In genomic region chr11:70501933-70502540, GRCh38 we compare ENCODE assay signal across 1 cellular context.
TF ChIP-seq lines count a peak whose summit lies in the region.

No MANE protein-coding gene starts in this region.

TF ChIP-seq in WTC11, 78 proteins besides CTCF, POLR2A, EP300 and RAD21 (continued from another document):
- TF ChIP-seq, protein P1, sequence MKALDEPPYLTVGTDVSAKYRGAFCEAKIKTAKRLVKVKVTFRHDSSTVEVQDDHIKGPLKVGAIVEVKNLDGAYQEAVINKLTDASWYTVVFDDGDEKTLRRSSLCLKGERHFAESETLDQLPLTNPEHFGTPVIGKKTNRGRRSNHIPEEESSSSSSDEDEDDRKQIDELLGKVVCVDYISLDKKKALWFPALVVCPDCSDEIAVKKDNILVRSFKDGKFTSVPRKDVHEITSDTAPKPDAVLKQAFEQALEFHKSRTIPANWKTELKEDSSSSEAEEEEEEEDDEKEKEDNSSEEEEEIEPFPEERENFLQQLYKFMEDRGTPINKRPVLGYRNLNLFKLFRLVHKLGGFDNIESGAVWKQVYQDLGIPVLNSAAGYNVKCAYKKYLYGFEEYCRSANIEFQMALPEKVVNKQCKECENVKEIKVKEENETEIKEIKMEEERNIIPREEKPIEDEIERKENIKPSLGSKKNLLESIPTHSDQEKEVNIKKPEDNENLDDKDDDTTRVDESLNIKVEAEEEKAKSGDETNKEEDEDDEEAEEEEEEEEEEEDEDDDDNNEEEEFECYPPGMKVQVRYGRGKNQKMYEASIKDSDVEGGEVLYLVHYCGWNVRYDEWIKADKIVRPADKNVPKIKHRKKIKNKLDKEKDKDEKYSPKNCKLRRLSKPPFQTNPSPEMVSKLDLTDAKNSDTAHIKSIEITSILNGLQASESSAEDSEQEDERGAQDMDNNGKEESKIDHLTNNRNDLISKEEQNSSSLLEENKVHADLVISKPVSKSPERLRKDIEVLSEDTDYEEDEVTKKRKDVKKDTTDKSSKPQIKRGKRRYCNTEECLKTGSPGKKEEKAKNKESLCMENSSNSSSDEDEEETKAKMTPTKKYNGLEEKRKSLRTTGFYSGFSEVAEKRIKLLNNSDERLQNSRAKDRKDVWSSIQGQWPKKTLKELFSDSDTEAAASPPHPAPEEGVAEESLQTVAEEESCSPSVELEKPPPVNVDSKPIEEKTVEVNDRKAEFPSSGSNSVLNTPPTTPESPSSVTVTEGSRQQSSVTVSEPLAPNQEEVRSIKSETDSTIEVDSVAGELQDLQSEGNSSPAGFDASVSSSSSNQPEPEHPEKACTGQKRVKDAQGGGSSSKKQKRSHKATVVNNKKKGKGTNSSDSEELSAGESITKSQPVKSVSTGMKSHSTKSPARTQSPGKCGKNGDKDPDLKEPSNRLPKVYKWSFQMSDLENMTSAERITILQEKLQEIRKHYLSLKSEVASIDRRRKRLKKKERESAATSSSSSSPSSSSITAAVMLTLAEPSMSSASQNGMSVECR (CRISPR knock-in tag; IDR thresholded peaks at IDR 0.05; ENCODE audit: borderline replicate concordance): no peak
- no peak for TF ChIP-seq GRHL2 (CRISPR knock-in tag; IDR thresholded peaks at IDR 0.05; ENCODE audit: insufficient replicate concordance, severe bottlenecking)
- TF ChIP-seq, protein P2, sequence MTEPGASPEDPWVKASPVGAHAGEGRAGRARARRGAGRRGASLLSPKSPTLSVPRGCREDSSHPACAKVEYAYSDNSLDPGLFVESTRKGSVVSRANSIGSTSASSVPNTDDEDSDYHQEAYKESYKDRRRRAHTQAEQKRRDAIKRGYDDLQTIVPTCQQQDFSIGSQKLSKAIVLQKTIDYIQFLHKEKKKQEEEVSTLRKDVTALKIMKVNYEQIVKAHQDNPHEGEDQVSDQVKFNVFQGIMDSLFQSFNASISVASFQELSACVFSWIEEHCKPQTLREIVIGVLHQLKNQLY (CRISPR knock-in tag; IDR thresholded peaks at IDR 0.05): no peak
- no peak for TF ChIP-seq RELA (CRISPR knock-in tag; IDR thresholded peaks at IDR 0.05; ENCODE audit: borderline replicate concordance)
- TF ChIP-seq ZBTB21 (CRISPR knock-in tag; IDR thresholded peaks at IDR 0.05; ENCODE audit: borderline replicate concordance): no peak
- no peak for TF ChIP-seq PRDM15 (CRISPR knock-in tag; IDR thresholded peaks at IDR 0.05)
- TF ChIP-seq, protein P3, sequence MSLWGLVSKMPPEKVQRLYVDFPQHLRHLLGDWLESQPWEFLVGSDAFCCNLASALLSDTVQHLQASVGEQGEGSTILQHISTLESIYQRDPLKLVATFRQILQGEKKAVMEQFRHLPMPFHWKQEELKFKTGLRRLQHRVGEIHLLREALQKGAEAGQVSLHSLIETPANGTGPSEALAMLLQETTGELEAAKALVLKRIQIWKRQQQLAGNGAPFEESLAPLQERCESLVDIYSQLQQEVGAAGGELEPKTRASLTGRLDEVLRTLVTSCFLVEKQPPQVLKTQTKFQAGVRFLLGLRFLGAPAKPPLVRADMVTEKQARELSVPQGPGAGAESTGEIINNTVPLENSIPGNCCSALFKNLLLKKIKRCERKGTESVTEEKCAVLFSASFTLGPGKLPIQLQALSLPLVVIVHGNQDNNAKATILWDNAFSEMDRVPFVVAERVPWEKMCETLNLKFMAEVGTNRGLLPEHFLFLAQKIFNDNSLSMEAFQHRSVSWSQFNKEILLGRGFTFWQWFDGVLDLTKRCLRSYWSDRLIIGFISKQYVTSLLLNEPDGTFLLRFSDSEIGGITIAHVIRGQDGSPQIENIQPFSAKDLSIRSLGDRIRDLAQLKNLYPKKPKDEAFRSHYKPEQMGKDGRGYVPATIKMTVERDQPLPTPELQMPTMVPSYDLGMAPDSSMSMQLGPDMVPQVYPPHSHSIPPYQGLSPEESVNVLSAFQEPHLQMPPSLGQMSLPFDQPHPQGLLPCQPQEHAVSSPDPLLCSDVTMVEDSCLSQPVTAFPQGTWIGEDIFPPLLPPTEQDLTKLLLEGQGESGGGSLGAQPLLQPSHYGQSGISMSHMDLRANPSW (CRISPR knock-in tag; conservative IDR thresholded peaks at IDR 0.05; ENCODE audit: low read depth): no peak
